Comparison of ENCODE assay signal across 8 cellular contexts in the genomic region with DNA sequence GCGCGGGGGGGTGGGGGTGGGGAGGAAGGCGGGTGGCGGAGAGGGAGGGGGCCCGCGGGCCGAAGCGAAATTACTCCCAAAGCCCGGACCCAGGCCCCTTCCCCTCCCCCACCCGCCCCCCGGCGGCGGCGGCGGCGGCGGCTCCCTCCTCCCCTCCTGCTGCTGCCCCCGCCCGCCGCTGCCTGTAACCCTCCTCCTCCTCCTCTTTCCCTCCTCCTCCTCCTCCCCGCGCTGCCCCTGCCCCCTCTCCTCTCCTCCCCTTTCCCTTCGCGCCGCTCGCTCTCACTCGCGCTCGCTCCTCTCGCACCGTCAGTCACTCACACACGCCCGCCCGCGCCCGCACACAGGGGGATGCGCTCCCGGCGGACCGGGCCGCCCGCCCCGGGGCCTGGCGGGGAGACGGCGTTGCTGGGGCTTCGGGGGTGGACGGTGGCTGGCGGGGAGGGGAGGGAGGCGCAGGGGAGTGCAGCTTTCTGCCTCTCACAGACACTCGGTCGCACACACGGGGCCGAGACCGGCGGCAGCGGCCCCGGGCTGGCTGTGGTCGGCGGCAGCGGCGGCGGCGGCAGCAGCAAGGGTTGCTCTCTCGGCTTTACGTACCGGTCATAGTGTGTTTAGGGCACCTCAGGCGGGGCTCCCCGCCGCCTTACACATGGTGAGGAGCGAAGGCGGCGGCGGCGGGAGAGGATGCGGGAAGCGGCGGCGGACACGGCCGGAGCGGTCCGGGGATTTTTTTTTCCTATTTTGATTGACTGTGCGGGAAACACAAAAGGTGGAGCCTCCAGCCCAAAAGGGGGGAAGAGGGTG. TPM values are rescaled to one million over a fixed set of nuclear protein-coding genes. Genes with fewer than 3 reads are reported as not detected.
DNase-seq lines count a peak whose midpoint lies in the region; ATAC-seq, FAIRE-seq and TF ChIP-seq lines count a peak whose summit lies in the region.

No MANE protein-coding gene starts in this region.

- peak overlapping the region; percentile 98 for H3K27ac Mint-ChIP-seq in activated B cell treated with CpG ODN at 0.5 μM for 24 hours

- DNase-seq in GM12864 (ENCODE audit: low read depth) (no peak), NCI-H2171 treated with DMSO at 0.1 percent for 48 hours (lab: John Stamatoyannopoulos, UW) (peak; percentile 87), activated B cell treated with CpG ODN at 0.5 μM for 24 hours (peak; percentile 70), bronchial epithelial cell (ENCODE audit: low read depth) (peak; percentile 44), inferior parietal cortex (ENCODE audit: extremely low spot score) (peak; percentile 52)
- DNase-seq in stimulated activated CD4-positive, alpha-beta T cell treated with anti-CD3 and anti-CD28 coated beads, Interleukin-12 subunit alpha, Interleukin-12 subunit beta, amount 100 ng/mL, for 4 hours = peak; percentile 82

- intact Hi-C loops in activated B cell treated with CpG ODN at 0.5 μM for 24 hours (cut with micrococcal nuclease) = loop anchor here (1.0 to 5.0 kb wide), 12 partner anchors 27 to 1203 kb away; partner anchors contain the start of genes ATF2, GPR155, OLA1 and SCRN3

- POLR2A ChIA-PET in activated B cell treated with CpG ODN at 0.5 μM for 24 hours (lab: Charles Lee) = interaction anchor here (0.6 to 5.0 kb wide), 21 partner anchors 17 to 632 kb away, joined by 3 to 105 read pairs (median 6); partner anchors contain the start of gene OLA1

- no peaks in the 10 kb centered on the region for H3K27me3 Mint-ChIP-seq in activated B cell treated with CpG ODN at 0.5 μM for 24 hours

- TF ChIP-seq CTCF in GM12864 (IDR thresholded peaks at IDR 0.05; ENCODE audit: low read depth, low read length, missing control alignments) (no peak), activated B cell treated with CpG ODN at 0.5 μM for 24 hours (IDR thresholded peaks at IDR 0.05) (no peak), bronchial epithelial cell (IDR thresholded peaks at IDR 0.05; ENCODE audit: insufficient read depth, low read length, severe bottlenecking) (no peak)

- no peaks in the 10 kb centered on the region for H3K27me3 ChIP-seq in bronchial epithelial cell (ENCODE audit: control insufficient read depth, insufficient read depth, low read length)

- peaks cover 2% of the 10 kb centered on the region for H3K36me3 ChIP-seq in bronchial epithelial cell (ENCODE audit: control insufficient read depth, insufficient read depth, low read length)

- peak overlapping the region; percentile 93 for H3K4me3 Mint-ChIP-seq in activated B cell treated with CpG ODN at 0.5 μM for 24 hours

- peak overlapping the region; percentile 75 for H3K4me3 ChIP-seq in GM12864 (ENCODE audit: low read depth, low read length)
- H3K4me3 ChIP-seq in bronchial epithelial cell (ENCODE audit: low read depth, low read length) = peak overlapping the region; percentile 88

- no peaks in the 10 kb centered on the region for H3K9me3 Mint-ChIP-seq in activated B cell treated with CpG ODN at 0.5 μM for 24 hours

- peak; percentile 20 for ATAC-seq in HG02798 (IDR thresholded peaks at IDR 0.05; ENCODE audit: poor library complexity, unreplicated experiment)
- peak; percentile 38 for ATAC-seq in activated B cell treated with CpG ODN at 0.5 μM for 24 hours (ENCODE audit: low read depth)
- no peak for ATAC-seq in HG03565 (IDR thresholded peaks at IDR 0.05; ENCODE audit: unreplicated experiment)

- CTCF ChIA-PET in activated B cell treated with CpG ODN at 0.5 μM for 24 hours (lab: Charles Lee) = no interaction called here

- no peak for FAIRE-seq in bronchial epithelial cell (lab: Jason Lieb, UNC)

- peaks cover 36% of the 10 kb centered on the region for H3K36me3 Mint-ChIP-seq in activated B cell treated with CpG ODN at 0.5 μM for 24 hours (ENCODE audit: low read depth)

- peaks cover 52% of the 10 kb centered on the region for H3K4me1 Mint-ChIP-seq in activated B cell treated with CpG ODN at 0.5 μM for 24 hours

RNA-seq across cellular contexts. Expression of gene SP3, which starts 0.4 kb away (rescaled TPM):
- 124 and 139 TPM in 2 replicates for total RNA-seq in activated B cell treated with CpG ODN at 0.5 μM for 24 hours
- 87.7 and 104 TPM in 2 replicates for total RNA-seq in bronchial epithelial cell
